ENCODE assay signal across 23 cellular contexts in genomic region chr15:45397116-45397665, GRCh38. TPM values are rescaled to one million over a fixed set of nuclear protein-coding genes. Genes with fewer than 3 reads are reported as not detected.
DNase-seq lines count a peak whose midpoint lies in the region; ATAC-seq, FAIRE-seq and TF ChIP-seq lines count a peak whose summit lies in the region.
"Had no signal": no experiment of that assay in that cellular context is flagged by ENCODE, and none has a peak within 500 bp of the region (broad histone marks: within the 10 kb centered on the region; RNA-seq: fewer than 3 reads in every experiment).

No MANE protein-coding gene starts in this region.

- intact Hi-C loops in dendritic cell treated with granulocyte-macrophage colony-stimulating factor and Interleukin-4, amounts not matched to agents 40 ng/mL and 50 ng/mL, for 4 days (cut with micrococcal nuclease) = no loop called here
- intact Hi-C loops in HepG2 (cut with micrococcal nuclease; ENCODE audit: unreplicated experiment) (no loop called here), pancreas (cut with DNase I) (loop anchor here in 1 of 3 donors (10.0 kb wide), 1 partner anchor 82 kb away; no protein-coding TSS in a partner anchor), left cardiac atrium (cut with DNase I) (loop anchor here (5.0 to 10.0 kb wide), 3 partner anchors 90 to 235 kb away; no protein-coding TSS in a partner anchor)

- H3K4me1 Mint-ChIP-seq in dendritic cell treated with granulocyte-macrophage colony-stimulating factor and Interleukin-4, amounts not matched to agents 40 ng/mL and 50 ng/mL, for 4 days (ENCODE audit: low read depth) = peaks cover 31% of the 10 kb centered on the region

- H2AFZ ChIP-seq in HepG2 (ENCODE audit: low read length) = peak overlapping the region; percentile 73

- no peak for DNase-seq in HepG2 (ENCODE audit: low spot score)
- DNase-seq in pancreas = no peak
- no peak for DNase-seq in NAMALWA (ENCODE audit: low spot score)
- no peak for DNase-seq in left cardiac atrium
- no peak for DNase-seq in kidney tubule cell (ENCODE audit: low spot score)
- no peak for DNase-seq in GM20000 (ENCODE audit: low spot score)
- DNase-seq: 8988T; CD8-positive, alpha-beta T cell; DMS 273 treated with DMSO at 0.1 percent for 48 hours; DMS53; DND-41; EL; H9; IMR-90 had no signal

- no peaks in the 10 kb centered on the region for H3K9me3 Mint-ChIP-seq in dendritic cell treated with granulocyte-macrophage colony-stimulating factor and Interleukin-4, amounts not matched to agents 40 ng/mL and 50 ng/mL, for 4 days
- H3K9me3 Mint-ChIP-seq: CD8-positive, alpha-beta T cell; H9 had no signal

- H3K36me3 ChIP-seq in HEK293 (ENCODE audit: control insufficient read depth in 2 of 2, insufficient read depth in 1 of 2, low read length in 2 of 2) (no peaks in the 10 kb centered on the region), HepG2 (replicated peaks in 1 of 2; ENCODE audit: control insufficient read depth in 1 of 2, insufficient read depth in 2 of 2, low read length in 2 of 2) (no peaks in the 10 kb centered on the region), pancreas (no peaks in the 10 kb centered on the region)
- H3K36me3 ChIP-seq: BLaER1 treated with 17β-estradiol and CSF1 and Interleukin-3, amounts not matched to agents 10 nM and 100 nM had no signal

- 60% methylated on average over 6 of the region's 6 CpGs for WGBS in HepG2 (ENCODE audit: low lambda C conversion rate)
- 25 to 30% methylated on average over 6 of the region's 6 CpGs for WGBS in pancreas, 2 donors

- peak in 1 of 2 experiments; percentile 44; a peak in 1 of 4 replicates for TF ChIP-seq POLR2A in HepG2 (IDR thresholded peaks at IDR 0.05; ENCODE audit: insufficient read depth in 1 of 2, low read depth in 2 of 2, low read length in 2 of 2)

- H3K4me1 ChIP-seq in HEK293 (ENCODE audit: control insufficient read depth, insufficient read depth, low read length) (no peaks in the 10 kb centered on the region), HepG2 (ENCODE audit: insufficient read depth, low read length) (peaks cover 62% of the 10 kb centered on the region), pancreas (peaks cover 19 to 34% (median 31%) of the 10 kb centered on the region in 3 donors)

- peaks cover 51% of the 10 kb centered on the region for H3K79me2 ChIP-seq in HepG2 (ENCODE audit: insufficient read depth, low read length)

- TF ChIP-seq EP300 in HepG2 (IDR thresholded peaks at IDR 0.05; ENCODE audit: low read depth in 2 of 2, low read length in 2 of 2) (no peak), HepG2 (CRISPR knock-in tag; IDR thresholded peaks at IDR 0.05; ENCODE audit: borderline replicate concordance) (no peak)

- BruUV-seq in HepG2 (replicated peaks; lab: Mats Ljungman, UMichigan) = no TSS peak

- no peak overlapping the region for H3K4me3 Mint-ChIP-seq in dendritic cell treated with granulocyte-macrophage colony-stimulating factor and Interleukin-4, amounts not matched to agents 40 ng/mL and 50 ng/mL, for 4 days
- H3K4me3 Mint-ChIP-seq: B cell; CD8-positive, alpha-beta T cell; H9 had no signal

- FAIRE-seq in HepG2 (lab: Jason Lieb, UNC) = no peak
- FAIRE-seq in pancreas (lab: Jason Lieb, UNC) = no peak
- FAIRE-seq: GM12878, H1, K562 had no signal

- H3K27ac Mint-ChIP-seq in dendritic cell treated with granulocyte-macrophage colony-stimulating factor and Interleukin-4, amounts not matched to agents 40 ng/mL and 50 ng/mL, for 4 days = peak overlapping the region; percentile 17
- H3K27ac Mint-ChIP-seq: B cell; CD8-positive, alpha-beta T cell; H9 had no signal

- H3K4me2 ChIP-seq in HepG2 (ENCODE audit: low read depth, low read length) = peak overlapping the region; percentile 55
- H3K4me2 ChIP-seq: BLaER1 treated with 17β-estradiol and CSF1 and Interleukin-3, amounts not matched to agents 10 nM and 100 nM had no signal

- CTCF ChIA-PET in HEK293 (lab: Yijun Ruan, JAX) = interaction anchor here (0.6 to 1.7 kb wide), 7 partner anchors 9 to 273 kb away, joined by 3 to 7 read pairs (median 4); no protein-coding TSS in a partner anchor
- CTCF ChIA-PET in HepG2 (lab: Yijun Ruan, JAX; ENCODE audit: low intra/inter-chr PET ratio, low total read pairs) = no interaction called here

- in situ Hi-C loops in HepG2 (cut with HindIII; ENCODE audit: extremely low pct_ligation_motif_present, low pct_unique_long_range_greater_than_20kb) = no loop called here

- H3K9me3 ChIP-seq in HEK293 (ENCODE audit: control insufficient read depth, insufficient read depth, low read depth, low read length) (no peaks in the 10 kb centered on the region), HepG2 (ENCODE audit: low read length) (no peaks in the 10 kb centered on the region), pancreas (no peaks in the 10 kb centered on the region)
- H3K9me3 ChIP-seq: BLaER1 treated with 17β-estradiol and CSF1 and Interleukin-3, amounts not matched to agents 10 nM and 100 nM had no signal

- POLR2A ChIA-PET in HEK293 (lab: Yijun Ruan, JAX) (no interaction called here), HepG2 (lab: Yijun Ruan, JAX) (interaction anchor here (0.6 to 1.3 kb wide), 2 partner anchors 52 to 118 kb away, joined by 3 read pairs; no protein-coding TSS in a partner anchor)

- peak overlapping the region; percentile 34; the same call in 1 of the 2 replicates for H3K9ac ChIP-seq in HepG2 (ENCODE audit: insufficient read depth, low read depth, low read length)
- H3K9ac ChIP-seq: BLaER1 treated with 17β-estradiol and CSF1 and Interleukin-3, amounts not matched to agents 10 nM and 100 nM had no signal

- no peak for TF ChIP-seq RAD21 in HepG2 (CRISPR knock-in tag; IDR thresholded peaks at IDR 0.05)

- H3K4me3 ChIP-seq in HEK293 (ENCODE audit: low read depth, low read length) = no peak overlapping the region
- H3K4me3 ChIP-seq in HepG2 (replicated peaks in 1 of 3; ENCODE audit: insufficient read depth in 1 of 3, low read depth in 2 of 3, low read length in 3 of 3) = peak overlapping the region; percentile 35 to 46 (median 37); a peak in 3 of 6 replicates
- H3K4me3 ChIP-seq in pancreas = peak overlapping the region in 3 of 4 donors; percentile 1 to 33 (median 18)
- H3K4me3 ChIP-seq: BLaER1 treated with 17β-estradiol and CSF1 and Interleukin-3, amounts not matched to agents 10 nM and 100 nM; GM12878; K562 had no signal

- H4K20me1 ChIP-seq in HepG2 (ENCODE audit: insufficient read depth, low read length) = no peaks in the 10 kb centered on the region
- H4K20me1 ChIP-seq: BLaER1 treated with 17β-estradiol and CSF1 and Interleukin-3, amounts not matched to agents 10 nM and 100 nM had no signal

- TF ChIP-seq CTCF in HEK293 (tag by site-specific recombination; IDR thresholded peaks at IDR 0.05) (no peak), HepG2 (CRISPR knock-in tag; IDR thresholded peaks at IDR 0.05) (no peak), pancreas (IDR thresholded peaks at IDR 0.05) (no peak), GM20000 (IDR thresholded peaks at IDR 0.05; ENCODE audit: extremely low read depth, missing control alignments) (no peak)

- H3K27ac ChIP-seq in HEK293 (ENCODE audit: extremely low read depth, low read depth, low read length) (no peak overlapping the region), HepG2 (ENCODE audit: extremely low read length, insufficient read depth, low read length) (peak overlapping the region; percentile 51), pancreas (peak overlapping the region in 3 of 4 donors; percentile 16 to 80 (median 62))
- H3K27ac ChIP-seq: BLaER1 treated with 17β-estradiol and CSF1 and Interleukin-3, amounts not matched to agents 10 nM and 100 nM; HL-60 had no signal

- no peaks in the 10 kb centered on the region; a peak in 1 of 5 replicates for H3K27me3 ChIP-seq in HepG2 (ENCODE audit: control insufficient read depth in 1 of 2, insufficient read depth in 2 of 2, low read length in 2 of 2)
- no peaks in the 10 kb centered on the region for H3K27me3 ChIP-seq in pancreas

- H3K36me3 Mint-ChIP-seq in dendritic cell treated with granulocyte-macrophage colony-stimulating factor and Interleukin-4, amounts not matched to agents 40 ng/mL and 50 ng/mL, for 4 days (ENCODE audit: low read depth) = no peaks in the 10 kb centered on the region

- no peak for ATAC-seq in HepG2
- ATAC-seq in pancreas = no peak
- ATAC-seq in left cardiac atrium = no peak
- ATAC-seq: CD8-positive, alpha-beta T cell; GM12878; K562 had no signal

- H3K27me3 Mint-ChIP-seq in dendritic cell treated with granulocyte-macrophage colony-stimulating factor and Interleukin-4, amounts not matched to agents 40 ng/mL and 50 ng/mL, for 4 days = peaks cover 12% of the 10 kb centered on the region
- H3K27me3 Mint-ChIP-seq: B cell had no signal

TF ChIP-seq in HEK293, 187 proteins besides CTCF, POLR2A, EP300 and RAD21 (continues in another document):
- no peak for TF ChIP-seq ZNF211 (tag by site-specific recombination; IDR thresholded peaks at IDR 0.05; ENCODE audit: low read depth)

TF ChIP-seq in HepG2, 621 proteins besides CTCF, POLR2A, EP300 and RAD21 (continues in another document):
- TF ChIP-seq NBN (conservative IDR thresholded peaks at IDR 0.05) (no peak), TEAD3 (CRISPR knock-in tag; optimal IDR thresholded peaks at IDR 0.05; ENCODE audit: borderline replicate concordance) (peak; percentile 86)

RNA-seq across cellular contexts. Expression of gene GATM, which starts 18.8 kb away (rescaled TPM):
- 1.5 and 2.1 TPM in 2 replicates for total RNA-seq in HepG2 (2016; rRNA removed; fragmentation: Illumina TruSeq; extraction: Trizol)
- 1.2 and 1.7 TPM in 2 replicates for total RNA-seq in HepG2 (2016; cell fraction: cytosol; rRNA removed; fragmentation: Illumina TruSeq; extraction: Trizol; ENCODE audit: low read depth)
- 1.5 and 2.6 TPM in 2 replicates for total RNA-seq in HepG2 (2016; cell fraction: insoluble cytoplasmic fraction; rRNA removed; fragmentation: Illumina TruSeq; extraction: Trizol)
- total RNA-seq in HepG2 (2016; cell fraction: membrane; rRNA removed; fragmentation: Illumina TruSeq; extraction: Trizol) = 1.6 and 1.7 TPM in 2 replicates
- 4.0 and 4.1 TPM in 2 replicates for total RNA-seq in HepG2 (2016; cell fraction: nucleus; rRNA removed; fragmentation: Illumina TruSeq; extraction: Trizol)
- 13.9 and 16.8 TPM in 2 replicates for polyA plus RNA-seq in HepG2 (2011; rRNA removed)
- 7.0 and 7.3 TPM in 2 replicates for polyA plus RNA-seq in HepG2 (2011; cell fraction: cytosol; rRNA removed)
- polyA plus RNA-seq in HepG2 (2011; cell fraction: nucleus; rRNA removed) = 22.1 and 26.0 TPM in 2 replicates
- 16.6 and 32.5 TPM in 2 replicates for polyA plus RNA-seq in HepG2 (2012)
- 0.26 and 0.46 TPM in 2 replicates for polyA plus RNA-seq in HepG2 (2016; cell fraction: cytosol; fragmentation: Illumina TruSeq; extraction: Trizol; ENCODE audit: low read depth)
- polyA plus RNA-seq in HepG2 (2016; cell fraction: insoluble cytoplasmic fraction; fragmentation: Illumina TruSeq; extraction: Trizol; ENCODE audit: low read depth) = 0.97 TPM in 2 replicates
- polyA plus RNA-seq in HepG2 (2016; cell fraction: membrane; fragmentation: Illumina TruSeq; extraction: Trizol; ENCODE audit: low read depth) = 0.28 and 0.72 TPM in 2 replicates
- 2.4 and 3.2 TPM in 2 replicates for polyA plus RNA-seq in HepG2 (2016; cell fraction: nucleus; fragmentation: Illumina TruSeq; extraction: Trizol; ENCODE audit: insufficient read depth, low read depth)
- polyA minus RNA-seq in HepG2 (2011; rRNA and poly(A)+ RNA removed; ENCODE audit: low replicate concordance) = 0.58 and 11.2 TPM in 2 replicates
- 5.3 and 6.4 TPM in 2 replicates for polyA minus RNA-seq in HepG2 (2011; cell fraction: cytosol; rRNA and poly(A)+ RNA removed)
- polyA minus RNA-seq in HepG2 (2011; cell fraction: nucleus; rRNA and poly(A)+ RNA removed) = 40.2 and 42.5 TPM in 2 replicates
- total RNA-seq in pancreas = 1,000 to 10,000 TPM in 4 of 6 donors, 100 to 1,000 TPM in 2; 862 to 1,576 (median 1,249) TPM
- polyA plus RNA-seq in pancreas = 100 to 1,000 TPM; 343 to 367 TPM
- total RNA-seq in left cardiac atrium = 10 to 100 TPM; 32.9 to 47.4 TPM
- total RNA-seq: HT1080 had no signal

Comparison
In these comparisons a context has a peak if more than half of its experiments do, and no peak if none do; other contexts are left out.
1. RNA of gene GATM, which starts 18.8 kb away (total RNA-seq): 862 to 1,576 TPM in pancreas; 32.9 to 47.4 TPM in left cardiac atrium and 1.2 to 4.1 TPM in HepG2; every median in the first group is over 10 times any median in the second.
2. intact Hi-C loops: an anchor here in left cardiac atrium (5.0 to 10.0 kb wide); none called in dendritic cell treated with granulocyte-macrophage colony-stimulating factor and Interleukin-4, amounts not matched to agents 40 ng/mL and 50 ng/mL, for 4 days and HepG2.